ENCODE assay signal across 1 cellular context in the genomic region with DNA sequence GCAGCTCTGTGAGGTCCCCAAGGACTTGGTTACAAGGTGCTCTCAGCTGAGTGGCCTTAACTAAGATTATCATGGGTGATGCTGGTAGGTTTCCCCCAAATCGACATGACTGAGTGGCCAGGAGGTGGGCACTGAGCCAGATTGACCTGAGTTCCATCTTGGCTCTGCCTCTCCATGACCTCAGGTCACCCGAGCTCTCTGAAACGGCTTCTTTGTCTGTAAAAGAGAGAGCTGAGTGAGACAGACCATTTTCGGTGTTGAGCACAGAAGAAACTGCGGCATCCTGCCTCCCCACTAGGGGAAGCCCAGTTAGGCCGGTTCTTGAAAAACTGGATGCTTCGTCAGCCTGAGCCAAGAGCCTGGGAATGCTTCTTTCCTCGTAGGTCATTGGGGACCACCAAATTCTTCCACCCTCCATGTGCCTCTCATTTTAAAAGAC.
TF ChIP-seq lines count a peak whose summit lies in the region.

No MANE protein-coding gene starts in this region.

TF ChIP-seq in A549, 52 proteins besides CTCF, POLR2A, EP300 and RAD21 (continued from another document):
- TF ChIP-seq, protein P1, sequence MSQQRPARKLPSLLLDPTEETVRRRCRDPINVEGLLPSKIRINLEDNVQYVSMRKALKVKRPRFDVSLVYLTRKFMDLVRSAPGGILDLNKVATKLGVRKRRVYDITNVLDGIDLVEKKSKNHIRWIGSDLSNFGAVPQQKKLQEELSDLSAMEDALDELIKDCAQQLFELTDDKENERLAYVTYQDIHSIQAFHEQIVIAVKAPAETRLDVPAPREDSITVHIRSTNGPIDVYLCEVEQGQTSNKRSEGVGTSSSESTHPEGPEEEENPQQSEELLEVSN (IDR thresholded peaks at IDR 0.05; ENCODE audit: borderline replicate concordance, low read depth): no peak
- TF ChIP-seq RARB (CRISPR knock-in tag; IDR thresholded peaks at IDR 0.05) (no peak), CHD4 (IDR thresholded peaks at IDR 0.05; ENCODE audit: borderline replicate concordance) (no peak), SMC3 (IDR thresholded peaks at IDR 0.05) (no peak), CHD2 (IDR thresholded peaks at IDR 0.05; ENCODE audit: low read length, partially characterized antibody) (no peak), RFX5 (IDR thresholded peaks at IDR 0.05) (no peak)
- TF ChIP-seq, protein P2, sequence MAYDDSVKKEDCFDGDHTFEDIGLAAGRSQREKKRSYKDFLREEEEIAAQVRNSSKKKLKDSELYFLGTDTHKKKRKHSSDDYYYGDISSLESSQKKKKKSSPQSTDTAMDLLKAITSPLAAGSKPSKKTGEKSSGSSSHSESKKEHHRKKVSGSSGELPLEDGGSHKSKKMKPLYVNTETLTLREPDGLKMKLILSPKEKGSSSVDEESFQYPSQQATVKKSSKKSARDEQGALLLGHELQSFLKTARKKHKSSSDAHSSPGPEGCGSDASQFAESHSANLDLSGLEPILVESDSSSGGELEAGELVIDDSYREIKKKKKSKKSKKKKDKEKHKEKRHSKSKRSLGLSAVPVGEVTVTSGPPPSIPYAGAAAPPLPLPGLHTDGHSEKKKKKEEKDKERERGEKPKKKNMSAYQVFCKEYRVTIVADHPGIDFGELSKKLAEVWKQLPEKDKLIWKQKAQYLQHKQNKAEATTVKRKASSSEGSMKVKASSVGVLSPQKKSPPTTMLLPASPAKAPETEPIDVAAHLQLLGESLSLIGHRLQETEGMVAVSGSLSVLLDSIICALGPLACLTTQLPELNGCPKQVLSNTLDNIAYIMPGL (CRISPR knock-in tag; IDR thresholded peaks at IDR 0.05; ENCODE audit: borderline replicate concordance): no peak
TF ChIP-seq in A549: peak in this region for 0.
